8 cellular contexts compared by ENCODE assay signal in the genomic region with DNA sequence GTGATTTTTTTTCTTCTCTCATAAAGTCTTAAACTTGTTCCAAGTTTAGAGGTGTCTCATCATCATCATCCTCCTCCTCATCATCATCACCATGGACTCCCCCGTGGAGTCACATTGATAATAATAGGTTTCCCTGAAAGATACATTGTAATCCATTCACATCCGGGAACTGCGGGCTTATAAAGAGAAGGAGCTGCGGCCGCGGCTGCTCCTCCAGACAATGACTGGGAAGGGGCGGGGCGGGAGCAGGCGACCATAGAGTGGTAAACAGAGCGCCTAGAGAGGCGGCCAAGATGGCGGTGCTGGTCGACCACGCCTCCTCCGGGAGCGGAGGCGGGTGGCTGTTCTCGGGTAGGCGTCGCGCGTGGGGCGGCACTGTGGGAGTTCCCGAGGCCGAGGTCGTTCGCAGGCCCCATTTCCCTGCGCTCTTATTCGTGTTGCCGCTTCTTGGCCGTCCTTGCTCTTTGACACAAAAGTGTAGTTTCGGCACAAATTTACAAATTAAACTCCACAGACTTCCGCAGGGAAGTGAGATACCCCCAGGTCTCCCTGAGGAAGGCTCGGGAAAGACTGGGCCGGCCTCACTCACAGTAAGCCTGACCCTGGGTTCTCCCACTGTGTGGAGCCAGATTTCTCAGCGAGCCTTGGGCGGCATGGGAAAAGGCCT. TPM values are rescaled to one million over a fixed set of nuclear protein-coding genes. Genes with fewer than 3 reads are reported as not detected.
DNase-seq lines count a peak whose midpoint lies in the region; ATAC-seq, FAIRE-seq and TF ChIP-seq lines count a peak whose summit lies in the region.

No MANE protein-coding gene starts in this region.

- H3K27me3 Mint-ChIP-seq in T-cell (peaks cover 33 to 55% of the 10 kb centered on the region in 2 donors), astrocyte (ENCODE audit: low read depth, unreplicated experiment) (no peaks in the 10 kb centered on the region)

- peaks cover 5% of the 10 kb centered on the region for H3K4me1 ChIP-seq in astrocyte (ENCODE audit: insufficient read depth, low read length)
- peaks cover 2% of the 10 kb centered on the region for H3K4me1 ChIP-seq in right cardiac atrium (ENCODE audit: control insufficient read depth, insufficient read depth, low read length)
- no peaks in the 10 kb centered on the region for H3K4me1 ChIP-seq in prostate gland (replicated peaks)

- peak overlapping the region; percentile 88 for H3K4me2 ChIP-seq in astrocyte (ENCODE audit: low read length)

- ATAC-seq in HG02759 (IDR thresholded peaks at IDR 0.05; ENCODE audit: unreplicated experiment) (peak; percentile 90), T-cell (replicated peaks in 1 of 4) (peak; percentile 83 to 89 (median 86)), right cardiac atrium (peak; percentile 97 to 98)

- intact Hi-C loops in right cardiac atrium (cut with DNase I) = loop anchor here (5.0 to 10.0 kb wide), 7 partner anchors 65 to 985 kb away; no protein-coding TSS in a partner anchor
- intact Hi-C loops in prostate gland (cut with DNase I) = loop anchor here (5.0 to 10.0 kb wide), 3 partner anchors 187 to 355 kb away; no protein-coding TSS in a partner anchor

- H3K36me3 Mint-ChIP-seq in T-cell (peaks cover 4% of the 10 kb centered on the region), astrocyte (ENCODE audit: low read depth, unreplicated experiment) (no peaks in the 10 kb centered on the region)

- POLR2A ChIA-PET in T-cell (lab: Charles Lee) = no interaction called here

- H4K20me1 ChIP-seq in astrocyte (ENCODE audit: insufficient read depth, low read length) = no peaks in the 10 kb centered on the region

- H3K9me3 ChIP-seq in astrocyte (ENCODE audit: insufficient read depth, low read depth, low read length) (no peaks in the 10 kb centered on the region), right cardiac atrium (ENCODE audit: control insufficient read depth, low read length) (no peaks in the 10 kb centered on the region), prostate gland (no peaks in the 10 kb centered on the region)

- H2AFZ ChIP-seq in astrocyte (ENCODE audit: low read depth, low read length) = peak overlapping the region; percentile 92

- DNase-seq in GM10266 (ENCODE audit: extremely low spot score) (peak; percentile 87), NCI-H1436 treated with DMSO at 0.1 percent for 48 hours (lab: John Stamatoyannopoulos, UW) (peak; percentile 81), T-cell (peak; percentile 38 to 83 (median 67)), astrocyte (ENCODE audit: low read depth) (peak; percentile 89), right cardiac atrium (peak; percentile 98 to 99 (median 99)), prostate gland (ENCODE audit: low spot score) (peak; percentile 95), ureter (ENCODE audit: low spot score) (peak; percentile 97)

- CTCF ChIA-PET in T-cell (lab: Charles Lee) = interaction anchor here in 1 of 2 donors (0.6 kb wide), 1 partner anchor 77 kb away, joined by 3 read pairs; no protein-coding TSS in a partner anchor

- H3K9me3 Mint-ChIP-seq in T-cell (no peaks in the 10 kb centered on the region), astrocyte (ENCODE audit: unreplicated experiment) (no peaks in the 10 kb centered on the region)

- H3K4me3 Mint-ChIP-seq in T-cell (peak overlapping the region; percentile 74 to 90 (median 81)), astrocyte (ENCODE audit: unreplicated experiment) (peak overlapping the region; percentile 92)

- H3K36me3 ChIP-seq in astrocyte (ENCODE audit: insufficient read depth, low read length) (no peaks in the 10 kb centered on the region), prostate gland (no peaks in the 10 kb centered on the region)

- peak; percentile 30 for TF ChIP-seq POLR2A in prostate gland (IDR thresholded peaks at IDR 0.05)

- H3K27ac ChIP-seq in astrocyte (ENCODE audit: low read depth, low read length) (peak overlapping the region; percentile 85), right cardiac atrium (ENCODE audit: low read length) (peak overlapping the region; percentile 71), prostate gland (peak overlapping the region; percentile 83 to 85)

- H3K9ac ChIP-seq in astrocyte (ENCODE audit: low read length) = peak overlapping the region; percentile 92

- 2% methylated on average over 37 of the region's 37 CpGs for WGBS in right cardiac atrium
- 3% methylated on average over 37 of the region's 37 CpGs for WGBS in prostate gland

- FAIRE-seq in astrocyte (lab: Jason Lieb, UNC) = peak; percentile 63

- H3K27me3 ChIP-seq in astrocyte (ENCODE audit: insufficient read depth, low read length) (no peaks in the 10 kb centered on the region), right cardiac atrium (ENCODE audit: control insufficient read depth, insufficient read depth) (no peaks in the 10 kb centered on the region), prostate gland (replicated peaks; ENCODE audit: insufficient read depth) (no peaks in the 10 kb centered on the region)

- H3K4me3 ChIP-seq in astrocyte (ENCODE audit: insufficient read depth, low read depth, low read length) (peak overlapping the region; percentile 87), right cardiac atrium (ENCODE audit: low read length) (peak overlapping the region; percentile 100), prostate gland (peak overlapping the region; percentile 61 to 64)

- TF ChIP-seq CTCF in GM10266 (IDR thresholded peaks at IDR 0.05; ENCODE audit: control insufficient read depth, insufficient read depth, low read depth, missing control alignments) (no peak), astrocyte (IDR thresholded peaks at IDR 0.05; ENCODE audit: insufficient read depth, low read depth, low read length) (no peak), prostate gland (IDR thresholded peaks at IDR 0.05) (peak in 1 of 4 experiments; percentile 24)

- peaks cover 39% of the 10 kb centered on the region for H3K79me2 ChIP-seq in astrocyte (ENCODE audit: insufficient read depth, low read length)

- H3K4me1 Mint-ChIP-seq in T-cell (peaks cover 25 to 39% (median 27%) of the 10 kb centered on the region in 3 donors), astrocyte (ENCODE audit: low read depth, unreplicated experiment) (peaks cover 16% of the 10 kb centered on the region)

- peak overlapping the region in 1 of 2 donors; percentile 61 for H3K27ac Mint-ChIP-seq in T-cell
- H3K27ac Mint-ChIP-seq in astrocyte (ENCODE audit: unreplicated experiment) = peak overlapping the region; percentile 84

RNA-seq across cellular contexts. Expression of gene TCF4, which starts 1.8 kb away (rescaled TPM):
- total RNA-seq in T-cell (10 to 100 TPM in 1 of 5 donors, 1 to 10 TPM in 4; 2.6 to 11.0 (median 6.6) TPM), astrocyte (105 and 115 TPM in 2 replicates), right cardiac atrium (10 to 100 TPM; 51.8 to 73.6 (median 61.9) TPM), prostate gland (10 to 100 TPM; 29.8 to 87.2 TPM), ureter (86.7 TPM)
- polyA plus RNA-seq in right cardiac atrium = 17.3 TPM

Comparison
In these comparisons a context has a peak if more than half of its experiments do, and no peak if none do; other contexts are left out.
1. Peak in every context shown above with its lines: DNase-seq, ATAC-seq, H3K4me3 ChIP-seq and H3K27ac ChIP-seq.